Comparison of ENCODE assay signal across 1 cellular context in the genomic region with DNA sequence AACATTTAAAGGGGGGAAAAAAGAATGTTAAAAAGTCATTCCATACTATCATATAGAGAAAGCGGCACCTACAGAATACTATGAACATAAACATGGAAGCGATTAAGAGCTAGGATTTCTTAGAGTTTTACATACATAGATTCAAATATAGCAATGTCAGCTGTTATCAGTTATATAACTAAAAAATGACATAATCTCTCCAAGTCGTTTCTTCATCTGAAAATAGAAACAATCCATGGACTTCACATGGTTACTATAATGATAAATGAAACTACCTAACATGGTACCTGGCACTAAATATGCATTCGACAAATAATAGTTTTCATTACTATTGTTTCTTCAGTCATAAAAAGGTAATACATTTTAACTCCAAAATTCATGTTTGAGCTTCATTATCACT.
TF ChIP-seq lines count a peak whose summit lies in the region.

No MANE protein-coding gene starts in this region.

TF ChIP-seq in endothelial cell of umbilical vein, 7 proteins besides CTCF, POLR2A, EP300 and RAD21:
- no peak for TF ChIP-seq JUN (IDR thresholded peaks at IDR 0.05; ENCODE audit: borderline replicate concordance, insufficient read depth, insufficient read length, low read depth)
- TF ChIP-seq EZH2 (IDR thresholded peaks at IDR 0.05; ENCODE audit: borderline replicate concordance, low read depth, low read length, severe bottlenecking) = no peak
- TF ChIP-seq MYC (IDR thresholded peaks at IDR 0.05; ENCODE audit: low read depth, low read length) = no peak
- TF ChIP-seq MAX (IDR thresholded peaks at IDR 0.05; ENCODE audit: insufficient read depth, insufficient read length) = no peak
- TF ChIP-seq GATA2 (IDR thresholded peaks at IDR 0.05; ENCODE audit: insufficient read depth, insufficient read length, low read depth, low read length) = no peak
- no peak for TF ChIP-seq FOS (IDR thresholded peaks at IDR 0.05; ENCODE audit: borderline replicate concordance, insufficient read depth, low read length)
- no peak for TF ChIP-seq POLR2AphosphoS5 (IDR thresholded peaks at IDR 0.05; ENCODE audit: insufficient read depth, low read depth, low read length)
